19 cellular contexts compared by ENCODE assay signal in the genomic region with DNA sequence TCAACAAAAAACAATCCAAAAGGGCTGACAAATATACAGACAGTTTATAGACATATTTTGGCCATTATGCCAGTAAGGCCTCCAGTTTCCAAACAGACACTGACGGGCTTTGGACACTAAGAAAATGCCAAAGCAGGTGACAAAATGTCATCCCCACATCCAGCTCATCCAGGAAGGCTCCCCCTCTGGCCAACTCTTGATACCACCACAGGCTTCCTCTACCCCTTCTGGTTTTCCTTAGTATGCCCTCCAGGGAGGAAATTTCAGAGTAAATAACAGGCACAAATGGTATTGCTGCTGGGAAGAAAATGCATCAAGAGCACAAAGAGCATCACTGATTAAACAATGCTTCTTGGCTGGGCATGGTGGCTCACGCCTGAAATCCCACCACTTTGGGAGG.
A peak's percentile ranks its signal among the peaks of the same experiment; 100 is the strongest.
DNase-seq lines count a peak whose midpoint lies in the region; ATAC-seq, FAIRE-seq and TF ChIP-seq lines count a peak whose summit lies in the region.
"Had no signal": no experiment of that assay in that cellular context is flagged by ENCODE, and none has a peak within 500 bp of the region (broad histone marks: within the 10 kb centered on the region; RNA-seq: fewer than 3 reads in every experiment).

No MANE protein-coding gene starts in this region.

- H3K27me3 Mint-ChIP-seq in WTC11 (ENCODE audit: low read depth), result no peaks in the 10 kb centered on the region
- no peaks in the 10 kb centered on the region for H3K27me3 Mint-ChIP-seq in naive B cell
- H3K27me3 Mint-ChIP-seq: activated CD4-positive, alpha-beta T cell treated with anti-CD3 and anti-CD28 coated beads for 36 hours; T-helper 17 cell had no signal

- ATAC-seq in HepG2 (peak; percentile 50), right lobe of liver (no peak), WTC11 (peak; percentile 89), naive B cell (ENCODE audit: low read depth in 2 of 2) (peak in 1 of 2 donors; percentile 6), heart right ventricle (no peak)
- ATAC-seq: activated CD4-positive, alpha-beta T cell treated with anti-CD3 and anti-CD28 coated beads for 36 hours; CD8-positive, alpha-beta T cell had no signal

- H3K4me3 ChIP-seq in HepG2 (replicated peaks in 1 of 3; ENCODE audit: insufficient read depth in 1 of 3, low read depth in 2 of 3, low read length in 3 of 3) (no peak overlapping the region), right lobe of liver (no peak overlapping the region), Karpas-422 (ENCODE audit: low read length) (no peak overlapping the region), heart right ventricle (no peak overlapping the region)
- H3K4me3 ChIP-seq: left ventricle myocardium inferior, ovary, tibial artery had no signal

- H3K27me3 ChIP-seq in HepG2 (ENCODE audit: control insufficient read depth in 1 of 2, insufficient read depth in 2 of 2, low read length in 2 of 2), result no peaks in the 10 kb centered on the region
- no peaks in the 10 kb centered on the region for H3K27me3 ChIP-seq in right lobe of liver
- H3K27me3 ChIP-seq in Karpas-422 (ENCODE audit: low read length), result no peaks in the 10 kb centered on the region
- H3K27me3 ChIP-seq in heart right ventricle, result no peaks in the 10 kb centered on the region
- H3K27me3 ChIP-seq: ovary, tibial artery had no signal

- no peaks in the 10 kb centered on the region for H3K9me3 ChIP-seq in HepG2 (ENCODE audit: low read length)
- no peaks in the 10 kb centered on the region for H3K9me3 ChIP-seq in right lobe of liver
- no peaks in the 10 kb centered on the region for H3K9me3 ChIP-seq in Karpas-422 (ENCODE audit: low read length)
- H3K9me3 ChIP-seq in heart right ventricle, result no peaks in the 10 kb centered on the region
- H3K9me3 ChIP-seq: left ventricle myocardium inferior, ovary, tibial artery had no signal

- no peak for TF ChIP-seq RAD21 in HepG2 (CRISPR knock-in tag; IDR thresholded peaks at IDR 0.05)

- TF ChIP-seq POLR2A in HepG2 (IDR thresholded peaks at IDR 0.05; ENCODE audit: insufficient read depth in 1 of 2, low read depth in 2 of 2, low read length in 2 of 2) (no peak), right lobe of liver (IDR thresholded peaks at IDR 0.05) (no peak)

- 46% methylated on average over 2 of the region's 2 CpGs for WGBS in HepG2 (ENCODE audit: low lambda C conversion rate)
- WGBS in right lobe of liver (ENCODE audit: insufficient coverage, low coverage, low lambda C conversion rate, missing lambda C conversion rate), result 82% methylated on average over 1 of the region's 2 CpGs
- 66 to 71% methylated on average over 2 of the region's 2 CpGs for WGBS in heart right ventricle, 2 donors

- in situ Hi-C loops in HepG2 (cut with HindIII; ENCODE audit: extremely low pct_ligation_motif_present, low pct_unique_long_range_greater_than_20kb), result loop anchor here (5.0 to 10.0 kb wide), 3 partner anchors 55 to 307 kb away; no protein-coding TSS in a partner anchor

- no TSS peak for BruUV-seq in HepG2 (replicated peaks; lab: Mats Ljungman, UMichigan)

- peaks cover 7% of the 10 kb centered on the region; the same call in 1 of the 2 replicates for H3K4me1 ChIP-seq in HepG2 (ENCODE audit: insufficient read depth, low read length)
- no peaks in the 10 kb centered on the region for H3K4me1 ChIP-seq in right lobe of liver
- H3K4me1 ChIP-seq in Karpas-422 (ENCODE audit: low read length), result peaks cover 11% of the 10 kb centered on the region
- H3K4me1 ChIP-seq in heart right ventricle, result peaks cover 0 to 28% (median 0%) of the 10 kb centered on the region in 9 donors
- H3K4me1 ChIP-seq: left ventricle myocardium inferior, tibial artery had no signal

- no peaks in the 10 kb centered on the region for H3K36me3 ChIP-seq in HepG2 (replicated peaks in 1 of 2; ENCODE audit: control insufficient read depth in 1 of 2, insufficient read depth in 2 of 2, low read length in 2 of 2)
- no peaks in the 10 kb centered on the region for H3K36me3 ChIP-seq in right lobe of liver
- H3K36me3 ChIP-seq in Karpas-422 (ENCODE audit: insufficient read depth, low read length), result no peaks in the 10 kb centered on the region
- H3K36me3 ChIP-seq in heart right ventricle, result peaks cover 0 to 9% (median 0%) of the 10 kb centered on the region in 9 donors
- H3K36me3 ChIP-seq: left ventricle myocardium inferior, ovary, tibial artery had no signal

- TF ChIP-seq EP300 in HepG2 (IDR thresholded peaks at IDR 0.05; ENCODE audit: low read depth in 2 of 2, low read length in 2 of 2) (no peak), HepG2 (CRISPR knock-in tag; IDR thresholded peaks at IDR 0.05; ENCODE audit: borderline replicate concordance) (no peak)

- H2AFZ ChIP-seq in HepG2 (ENCODE audit: low read length) (no peak overlapping the region), Karpas-422 (ENCODE audit: low read length) (no peak overlapping the region)

- H3K27ac Mint-ChIP-seq in WTC11 (no peak overlapping the region), naive B cell (peak overlapping the region in 5 of 6 donors; percentile 65 to 92 (median 86))
- H3K27ac Mint-ChIP-seq: activated CD4-positive, alpha-beta T cell treated with anti-CD3 and anti-CD28 coated beads for 36 hours; CD8-positive, alpha-beta T cell; T-helper 17 cell had no signal

- H3K9ac ChIP-seq in HepG2 (ENCODE audit: insufficient read depth, low read depth, low read length) (no peak overlapping the region), Karpas-422 (ENCODE audit: low read length) (no peak overlapping the region)

- no peak for FAIRE-seq in HepG2 (lab: Jason Lieb, UNC)

- H3K4me3 Mint-ChIP-seq in WTC11 (no peak overlapping the region), naive B cell (peak overlapping the region; percentile 6 to 87 (median 65))
- H3K4me3 Mint-ChIP-seq: activated CD4-positive, alpha-beta T cell treated with anti-CD3 and anti-CD28 coated beads for 36 hours; CD8-positive, alpha-beta T cell; T-helper 17 cell had no signal

- CTCF ChIA-PET in HepG2 (lab: Yijun Ruan, JAX; ENCODE audit: low intra/inter-chr PET ratio, low total read pairs) (no interaction called here), WTC11 (lab: Charles Lee) (interaction anchor here (0.6 to 1.3 kb wide), 4 partner anchors 9 to 702 kb away, joined by 3 to 5 read pairs (median 5); no protein-coding TSS in a partner anchor)

- H3K27ac ChIP-seq in HepG2 (ENCODE audit: extremely low read length, insufficient read depth, low read length) (no peak overlapping the region), right lobe of liver (no peak overlapping the region), Karpas-422 (ENCODE audit: low read length) (no peak overlapping the region), heart right ventricle (peak overlapping the region in 1 of 10 donors; percentile 74)
- H3K27ac ChIP-seq: left ventricle myocardium inferior, ovary, tibial artery had no signal

- H3K79me2 ChIP-seq in HepG2 (ENCODE audit: insufficient read depth, low read length) (no peaks in the 10 kb centered on the region), Karpas-422 (ENCODE audit: low read length) (no peaks in the 10 kb centered on the region)

- intact Hi-C loops in HepG2 (cut with micrococcal nuclease; ENCODE audit: unreplicated experiment), result no loop called here
- intact Hi-C loops in right lobe of liver (cut with DNase I), result no loop called here
- intact Hi-C loops in heart right ventricle (cut with DNase I), result loop anchor here in 1 of 10 donors (10.0 kb wide), 1 partner anchor 305 kb away; no protein-coding TSS in a partner anchor

- POLR2A ChIA-PET in HepG2 (lab: Yijun Ruan, JAX) (no interaction called here), WTC11 (lab: Charles Lee) (no interaction called here)

- no peak for DNase-seq in HepG2 (ENCODE audit: low spot score)
- no peak for DNase-seq in right lobe of liver
- no peak for DNase-seq in WTC11 (ENCODE audit: low spot score)
- no peak for DNase-seq in naive B cell
- DNase-seq in Karpas-422, result no peak
- no peak for DNase-seq in heart right ventricle
- DNase-seq in GM20000 (ENCODE audit: low spot score), result no peak
- no peak for DNase-seq in activated naive CD4-positive, alpha-beta T cell treated with anti-CD3 and anti-CD28 coated beads, Interleukin-2, amount 50 U/mL, for 16 hours
- DNase-seq: activated CD4-positive, alpha-beta T cell treated with anti-CD3 and anti-CD28 coated beads for 36 hours; aorta; CD8-positive, alpha-beta T cell; left ventricle myocardium inferior; MM.1S; NCI-H187 treated with DMSO at 0.1 percent for 48 hours; NCI-H510A; ovary; SIG-M5; T-helper 17 cell had no signal

- no peaks in the 10 kb centered on the region for H3K36me3 Mint-ChIP-seq in WTC11
- H3K36me3 Mint-ChIP-seq in naive B cell, result peaks cover 9 to 15% of the 10 kb centered on the region in 2 donors

- TF ChIP-seq CTCF in HepG2 (CRISPR knock-in tag; IDR thresholded peaks at IDR 0.05), result no peak
- no peak for TF ChIP-seq CTCF in right lobe of liver (IDR thresholded peaks at IDR 0.05)
- no peak for TF ChIP-seq CTCF in WTC11 (IDR thresholded peaks at IDR 0.05)
- no peak for TF ChIP-seq CTCF in heart right ventricle (IDR thresholded peaks at IDR 0.05)
- no peak for TF ChIP-seq CTCF in GM20000 (IDR thresholded peaks at IDR 0.05; ENCODE audit: extremely low read depth, missing control alignments)

- H3K9me3 Mint-ChIP-seq in WTC11 (peaks cover 3% of the 10 kb centered on the region; the same call in 1 of the 2 replicates), naive B cell (peaks cover 0 to 2% (median 0%) of the 10 kb centered on the region in 7 donors)
- H3K9me3 Mint-ChIP-seq: CD8-positive, alpha-beta T cell had no signal

- no peaks in the 10 kb centered on the region for H3K9me2 ChIP-seq in Karpas-422 (replicated peaks; ENCODE audit: insufficient read depth, low read length)

- H4K20me1 ChIP-seq in HepG2 (ENCODE audit: insufficient read depth, low read length) (no peaks in the 10 kb centered on the region), Karpas-422 (ENCODE audit: insufficient read depth, low read depth, low read length) (no peaks in the 10 kb centered on the region)

- H3K4me1 Mint-ChIP-seq in WTC11 (peaks cover 18% of the 10 kb centered on the region), naive B cell (peaks cover 39 to 86% (median 78%) of the 10 kb centered on the region in 3 donors)
- H3K4me1 Mint-ChIP-seq: activated CD4-positive, alpha-beta T cell treated with anti-CD3 and anti-CD28 coated beads for 36 hours had no signal

- H3K4me2 ChIP-seq in HepG2 (ENCODE audit: low read depth, low read length) (no peak overlapping the region), Karpas-422 (ENCODE audit: low read depth, low read length, poor library complexity, severe bottlenecking) (no peak overlapping the region)

TF ChIP-seq in HepG2, 621 proteins besides CTCF, POLR2A, EP300 and RAD21 (continues in another document):
- no peak for TF ChIP-seq HMGA1 (CRISPR knock-in tag; conservative IDR thresholded peaks at IDR 0.05)
- no peak for TF ChIP-seq ATF7 (IDR thresholded peaks at IDR 0.05)
- no peak for TF ChIP-seq ATF7 (CRISPR knock-in tag; IDR thresholded peaks at IDR 0.05)

TF ChIP-seq in WTC11, 78 proteins besides CTCF, POLR2A, EP300 and RAD21:
- no peak for TF ChIP-seq KAT7 (CRISPR knock-in tag; IDR thresholded peaks at IDR 0.05; ENCODE audit: borderline replicate concordance)
TF ChIP-seq in WTC11: peak in this region for 0.

Comparison
In these comparisons a context has a peak if more than half of its experiments do, and no peak if none do; other contexts are left out.
1. ATAC-seq: peak in HepG2 (single experiment) and WTC11 (single experiment); none in right lobe of liver (0 of 4) and heart right ventricle (0 of 8).